8 cellular contexts compared by ENCODE assay signal in genomic region chr2:225041210-225041870, GRCh38. TPM values are rescaled to one million over a fixed set of nuclear protein-coding genes. Genes with fewer than 3 reads are reported as not detected.
DNase-seq lines count a peak whose midpoint lies in the region; ATAC-seq and TF ChIP-seq lines count a peak whose summit lies in the region.

No MANE protein-coding gene starts in this region.

- H3K9me3 ChIP-seq in CD8-positive, alpha-beta T cell (ENCODE audit: low read length), result no peaks in the 10 kb centered on the region
- H3K9me3 ChIP-seq in BE2C, result no peaks in the 10 kb centered on the region

- H3K27me3 Mint-ChIP-seq in CD8-positive, alpha-beta T cell (ENCODE audit: low read depth), result no peaks in the 10 kb centered on the region
- no peaks in the 10 kb centered on the region for H3K27me3 Mint-ChIP-seq in memory B cell

- H3K9me3 Mint-ChIP-seq in CD8-positive, alpha-beta T cell, result no peaks in the 10 kb centered on the region
- H3K9me3 Mint-ChIP-seq in memory B cell, result no peaks in the 10 kb centered on the region

- ATAC-seq in CD8-positive, alpha-beta T cell, result peak; percentile 63
- peak; percentile 82 for ATAC-seq in memory B cell (ENCODE audit: low read depth)

- peak overlapping the region; percentile 97 for H3K27ac Mint-ChIP-seq in CD8-positive, alpha-beta T cell
- peak overlapping the region; percentile 97 for H3K27ac Mint-ChIP-seq in memory B cell

- H3K36me3 Mint-ChIP-seq in CD8-positive, alpha-beta T cell, result peaks cover 15% of the 10 kb centered on the region
- H3K36me3 Mint-ChIP-seq in memory B cell, result no peaks in the 10 kb centered on the region

- peak; percentile 13 to 74 (median 47) for DNase-seq in CD8-positive, alpha-beta T cell
- peak; percentile 84 for DNase-seq in GM20000 (ENCODE audit: low spot score)
- DNase-seq in HT1080 (ENCODE audit: low read depth), result peak; percentile 54
- peak; percentile 33 for DNase-seq in activated CD4-positive, CD25-positive, alpha-beta regulatory T cell treated with anti-CD3 and anti-CD28 coated beads, Interleukin-2, amount 50 U/mL, for 16 hours (ENCODE audit: low read depth, low spot score)
- no peak for DNase-seq in coronary artery (ENCODE audit: low spot score)
- peak; percentile 61 to 64 for DNase-seq in memory B cell (ENCODE audit: low spot score in 2 of 2)
- DNase-seq in stimulated activated CD8-positive, alpha-beta memory T cell treated with anti-CD3 and anti-CD28 coated beads, Interleukin-15, amount 100 ng/mL, for 24 hours (ENCODE audit: low read depth), result peak; percentile 26
- DNase-seq in BE2C, result no peak

- H3K27ac ChIP-seq in CD8-positive, alpha-beta T cell (ENCODE audit: low read depth, low read length), result peak overlapping the region; percentile 77
- H3K27ac ChIP-seq in coronary artery, result no peak overlapping the region

- H3K36me3 ChIP-seq in CD8-positive, alpha-beta T cell (ENCODE audit: insufficient read depth, low read length), result no peaks in the 10 kb centered on the region
- no peaks in the 10 kb centered on the region for H3K36me3 ChIP-seq in BE2C

- H3K27me3 ChIP-seq in CD8-positive, alpha-beta T cell (ENCODE audit: insufficient read depth, low read length), result no peaks in the 10 kb centered on the region
- H3K27me3 ChIP-seq in BE2C, result peaks cover 73% of the 10 kb centered on the region

- H3K4me1 Mint-ChIP-seq in CD8-positive, alpha-beta T cell (ENCODE audit: low read depth), result peaks cover 63% of the 10 kb centered on the region
- H3K4me1 Mint-ChIP-seq in memory B cell, result peaks cover 44% of the 10 kb centered on the region

- TF ChIP-seq CTCF in CD8-positive, alpha-beta T cell (IDR thresholded peaks at IDR 0.05), result no peak
- TF ChIP-seq CTCF in GM20000 (IDR thresholded peaks at IDR 0.05; ENCODE audit: extremely low read depth, missing control alignments) (no peak), coronary artery (IDR thresholded peaks at IDR 0.05) (no peak), BE2C (IDR thresholded peaks at IDR 0.05; ENCODE audit: low read depth, low read length) (no peak)

- H3K4me3 Mint-ChIP-seq in CD8-positive, alpha-beta T cell, result peak overlapping the region; percentile 98
- peak overlapping the region; percentile 91 for H3K4me3 Mint-ChIP-seq in memory B cell

- H3K4me3 ChIP-seq in CD8-positive, alpha-beta T cell (ENCODE audit: low read depth, low read length), result peak overlapping the region; percentile 87
- H3K4me3 ChIP-seq in coronary artery, result peak overlapping the region; percentile 75
- H3K4me3 ChIP-seq in BE2C (ENCODE audit: low read depth, low read length), result no peak overlapping the region

- intact Hi-C loops in CD8-positive, alpha-beta T cell (cut with DNase I, micrococcal nuclease), result loop anchor here (5.0 to 10.0 kb wide), 5 partner anchors 36 to 1753 kb away; partner anchors contain the start of genes CUL3 (in 1 of the 2), IRS1 (in 1 of the 2) and MRPL44 (in 1 of the 2)

- H3K4me1 ChIP-seq in CD8-positive, alpha-beta T cell (ENCODE audit: insufficient read depth, low read length), result peaks cover 54% of the 10 kb centered on the region
- no peaks in the 10 kb centered on the region for H3K4me1 ChIP-seq in BE2C

- CTCF ChIA-PET in CD8-positive, alpha-beta T cell (lab: Charles Lee), result interaction anchor here (0.8 to 3.7 kb wide), 13 partner anchors 10 to 121 kb away, joined by 3 to 17 read pairs (median 4); no protein-coding TSS in a partner anchor

- POLR2A ChIA-PET in CD8-positive, alpha-beta T cell (lab: Charles Lee), result interaction anchor here (0.6 to 3.3 kb wide), 10 partner anchors 10 to 113 kb away, joined by 3 to 25 read pairs (median 4); no protein-coding TSS in a partner anchor

RNA-seq across cellular contexts. Expression of gene DOCK10, which starts 0.9 kb away (rescaled TPM):
- 100 to 1,000 TPM; 183 to 188 TPM for total RNA-seq in CD8-positive, alpha-beta T cell
- total RNA-seq in HT1080 (2014; rRNA removed; shearing (Covaris generic)), result 49.4 and 52.9 TPM in 2 replicates
- polyA plus RNA-seq in HT1080 (2015; cell fraction: cytosol; rRNA removed), result 20.0 and 21.7 TPM in 2 replicates
- polyA plus RNA-seq in HT1080 (2015; cell fraction: nucleus; rRNA removed), result 50.5 and 54.2 TPM in 2 replicates
- polyA plus RNA-seq in BE2C (2012; ENCODE audit: insufficient read depth, insufficient read length, low read depth), result 0.52 TPM

Comparison
In these comparisons a context has a peak if more than half of its experiments do, and no peak if none do; other contexts are left out.
1. DNase-seq: peak in CD8-positive, alpha-beta T cell (7 of 7), GM20000 (single experiment), HT1080 (single experiment), activated CD4-positive, CD25-positive, alpha-beta regulatory T cell treated with anti-CD3 and anti-CD28 coated beads, Interleukin-2, amount 50 U/mL, for 16 hours (single experiment), memory B cell (2 of 2) and stimulated activated CD8-positive, alpha-beta memory T cell treated with anti-CD3 and anti-CD28 coated beads, Interleukin-15, amount 100 ng/mL, for 24 hours (single experiment); none in coronary artery (single experiment) and BE2C (single experiment).